In the genomic region with DNA sequence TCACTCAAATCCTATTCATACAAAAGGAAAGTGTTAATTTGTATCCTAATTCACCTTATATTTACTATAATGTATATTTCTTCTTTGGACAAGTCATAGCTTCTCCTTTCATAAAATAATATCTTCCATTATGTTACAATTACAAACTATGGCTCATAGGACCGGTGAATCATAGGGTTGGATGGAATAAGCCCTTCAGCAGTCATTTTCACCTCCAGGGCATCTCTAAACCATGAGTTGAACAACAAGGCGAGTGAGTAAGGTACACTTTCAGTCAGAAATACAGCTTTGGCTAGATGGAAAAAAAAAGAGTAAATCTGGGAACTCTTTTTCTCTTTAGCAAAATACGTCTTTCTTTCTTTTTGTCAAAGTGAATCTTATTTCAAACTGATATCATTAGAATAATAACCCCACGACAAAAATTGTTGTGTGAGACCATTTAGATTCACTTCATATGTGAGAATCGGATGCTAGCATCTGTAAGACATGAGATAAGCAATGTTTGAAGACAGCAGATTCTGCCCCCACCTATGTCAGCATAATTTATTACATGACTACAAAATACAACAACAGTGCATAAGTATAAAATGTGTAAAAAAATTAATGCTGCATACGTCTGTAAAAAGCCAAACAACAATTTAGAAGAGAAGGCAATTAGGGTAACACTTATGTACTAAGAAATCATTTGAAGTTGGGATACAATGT, we compare ENCODE assay signal across 10 cellular contexts.
DNase-seq lines count a peak whose midpoint lies in the region; ATAC-seq and TF ChIP-seq lines count a peak whose summit lies in the region.
"Had no signal": no experiment of that assay in that cellular context is flagged by ENCODE, and none has a peak within 500 bp of the region (broad histone marks: within the 10 kb centered on the region; RNA-seq: fewer than 3 reads in every experiment).

No MANE protein-coding gene starts in this region.

- CTCF ChIA-PET in Panc1 (lab: Charles Lee) = no interaction called here

- peak overlapping the region; percentile 91 for H3K27ac ChIP-seq in Panc1 (ENCODE audit: low read length)
- peak overlapping the region; percentile 100 for H3K27ac ChIP-seq in epithelial cell of prostate
- H3K27ac ChIP-seq in rectal smooth muscle tissue (ENCODE audit: low read depth, low read length) = peak overlapping the region; percentile 43

- BruUV-seq in Panc1 (replicated peaks; lab: Mats Ljungman, UMichigan) = no TSS peak

- TF ChIP-seq CTCF in Panc1 (IDR thresholded peaks at IDR 0.05) = no peak

- in situ Hi-C loops in Panc1 (cut with HindIII; ENCODE audit: low pct_unique_long_range_greater_than_20kb, low sequenced_read_pairs) = no loop called here

- intact Hi-C loops in Panc1 (cut with micrococcal nuclease; ENCODE audit: unreplicated experiment) = loop anchor here (5.0 kb wide), 1 partner anchor 105 kb away; no protein-coding TSS in a partner anchor

- peaks cover 16% of the 10 kb centered on the region; the same call in 1 of the 2 replicates for H3K9me3 ChIP-seq in Panc1 (ENCODE audit: control insufficient read depth, insufficient read depth, low read depth, low read length)

- peak; percentile 71 for DNase-seq in GM04504 (ENCODE audit: low read depth)
- peak; percentile 81 for DNase-seq in Panc1 (ENCODE audit: low read depth, low spot score)
- peak; percentile 94 for DNase-seq in epithelial cell of prostate (ENCODE audit: low read depth, low spot score)
- DNase-seq in DMS153 treated with DMSO at 0.1 percent for 48 hours (lab: John Stamatoyannopoulos, UW; ENCODE audit: unreplicated experiment) = no peak
- DNase-seq in activated CD8-positive, alpha-beta memory T cell treated with anti-CD3 and anti-CD28 coated beads, Interleukin-2, amount 50 U/mL, for 48 hours = no peak
- DNase-seq: naive B cell, NCI-H1092 treated with DMSO at 0.1 percent for 48 hours had no signal

- POLR2A ChIA-PET in Panc1 (lab: Charles Lee) = interaction anchor here (1.4 kb wide), 1 partner anchor 170 kb away, joined by 4 read pairs; no protein-coding TSS in a partner anchor

- peak; percentile 84 for ATAC-seq in Panc1
- no peak for ATAC-seq in HG03571 (IDR thresholded peaks at IDR 0.05; ENCODE audit: unreplicated experiment)
- no peak for ATAC-seq in GM18870 (IDR thresholded peaks at IDR 0.05; ENCODE audit: unreplicated experiment)

- H3K27me3 ChIP-seq in Panc1 (ENCODE audit: control insufficient read depth, insufficient read depth, low read length) = no peaks in the 10 kb centered on the region
- H3K27me3 ChIP-seq in rectal smooth muscle tissue (ENCODE audit: control insufficient read depth, insufficient read depth, low read length) = no peaks in the 10 kb centered on the region

- H3K36me3 ChIP-seq in Panc1 (ENCODE audit: control insufficient read depth, insufficient read depth, low read length) = no peaks in the 10 kb centered on the region
- no peaks in the 10 kb centered on the region for H3K36me3 ChIP-seq in rectal smooth muscle tissue (ENCODE audit: control insufficient read depth, insufficient read depth, low read length)

- no peak overlapping the region for H3K9ac ChIP-seq in rectal smooth muscle tissue (ENCODE audit: low read length)

- peaks cover 30% of the 10 kb centered on the region for H3K4me1 ChIP-seq in Panc1 (ENCODE audit: control insufficient read depth, insufficient read depth, low read length)
- H3K4me1 ChIP-seq in rectal smooth muscle tissue (ENCODE audit: control insufficient read depth, insufficient read depth, low read length) = peaks cover 28% of the 10 kb centered on the region

- H3K4me3 ChIP-seq in Panc1 (ENCODE audit: low read depth in 2 of 2, low read length in 2 of 2) (no peak overlapping the region), rectal smooth muscle tissue (ENCODE audit: low read length) (no peak overlapping the region)

Comparison
In these comparisons a context has a peak if more than half of its experiments do, and no peak if none do; other contexts are left out.
1. DNase-seq: peak in GM04504 (single experiment), Panc1 (single experiment) and epithelial cell of prostate (single experiment); none in DMS153 treated with DMSO at 0.1 percent for 48 hours (single experiment) and activated CD8-positive, alpha-beta memory T cell treated with anti-CD3 and anti-CD28 coated beads, Interleukin-2, amount 50 U/mL, for 48 hours (single experiment).
2. H3K27ac ChIP-seq: peak in every context shown above with its lines; median percentile 100 in epithelial cell of prostate; 91 in Panc1; 43 in rectal smooth muscle tissue.